Comparison of ENCODE assay signal across 12 cellular contexts in genomic region chr2:230627806-230628724, GRCh38.
DNase-seq lines count a peak whose midpoint lies in the region; ATAC-seq and TF ChIP-seq lines count a peak whose summit lies in the region.
"Had no signal": no experiment of that assay in that cellular context is flagged by ENCODE, and none has a peak within 500 bp of the region (broad histone marks: within the 10 kb centered on the region; RNA-seq: fewer than 3 reads in every experiment).

No MANE protein-coding gene starts in this region.

- WGBS in mesenchymal stem cell, result 78% methylated on average over 16 of the region's 16 CpGs
- WGBS in mammary epithelial cell (ENCODE audit: low coverage, missing lambda C conversion rate), result 89% methylated on average over 10 of the region's 16 CpGs

- H2BK120ac ChIP-seq in mesenchymal stem cell (ENCODE audit: low read depth, low read length), result no peak overlapping the region

- in situ Hi-C loops in astrocyte of the spinal cord (cut with HindIII; ENCODE audit: low sequenced_read_pairs), result no loop called here
- in situ Hi-C loops in mammary epithelial cell (cut with MboI; ENCODE audit: low sequenced_read_pairs in 2 of 2), result no loop called here

- dilution Hi-C loops in mammary epithelial cell (cut with HindIII; ENCODE audit: low sequenced_read_pairs), result no loop called here

- DNase-seq in DMS53 (lab: John Stamatoyannopoulos, UW), result peak; percentile 70
- peak; percentile 37 for DNase-seq in HuH-7 (ENCODE audit: low spot score)
- peak; percentile 56 for DNase-seq in astrocyte of the spinal cord (ENCODE audit: low read depth, low spot score)
- DNase-seq in mesenchymal stem cell, result no peak
- DNase-seq in mammary epithelial cell, result no peak
- DNase-seq in medulla oblongata (ENCODE audit: extremely low spot score), result no peak
- DNase-seq: activated CD4-positive, alpha-beta T cell treated with anti-CD3 and anti-CD28 coated beads, Interleukin-2, amount 50 U/mL, for 48 hours; anterior cingulate cortex; H7; stimulated activated naive CD8-positive, alpha-beta T cell treated with anti-CD3 and anti-CD28 coated beads, Interleukin-15, Interleukin-2, amounts not matched to agents 100 U/mL and 50 U/mL, for 24 hours had no signal

- no peak overlapping the region for H3K23ac ChIP-seq in mesenchymal stem cell (ENCODE audit: low read length in 2 of 2)

- no peak overlapping the region for H2BK12ac ChIP-seq in mesenchymal stem cell (ENCODE audit: low read length in 2 of 2)

- no peak overlapping the region for H3K18ac ChIP-seq in mesenchymal stem cell (ENCODE audit: low read depth in 1 of 2, low read length in 2 of 2)

- H3K4me1 ChIP-seq in mesenchymal stem cell (ENCODE audit: control insufficient read depth, insufficient read depth, low read depth, low read length) (no peaks in the 10 kb centered on the region), mammary epithelial cell (ENCODE audit: insufficient read depth, low read length) (no peaks in the 10 kb centered on the region)

- H2BK5ac ChIP-seq in mesenchymal stem cell (ENCODE audit: low read depth, low read length, poor library complexity, severe bottlenecking), result no peak overlapping the region

- CTCF ChIA-PET in mammary epithelial cell (lab: Charles Lee; ENCODE audit: low non-redundant PET), result interaction anchor here (0.7 kb wide), 1 partner anchor 1042 kb away, joined by 5 read pairs; no protein-coding TSS in a partner anchor

- no peak overlapping the region for H3K14ac ChIP-seq in mesenchymal stem cell (ENCODE audit: low read length in 2 of 2)

- H3K27me3 ChIP-seq in mesenchymal stem cell (ENCODE audit: control insufficient read depth in 1 of 2, insufficient read depth in 1 of 2, low read length in 2 of 2), result no peaks in the 10 kb centered on the region
- no peaks in the 10 kb centered on the region for H3K27me3 ChIP-seq in mammary epithelial cell (ENCODE audit: insufficient read depth, low read length)

- TF ChIP-seq CTCF in astrocyte of the spinal cord (IDR thresholded peaks at IDR 0.05; ENCODE audit: low read depth, low read length) (no peak), mammary epithelial cell (conservative IDR thresholded peaks at IDR 0.05 in 1 of 2, IDR thresholded peaks at IDR 0.05 in 1 of 2; ENCODE audit: extremely low read depth in 1 of 2, insufficient read depth in 1 of 2, low read depth in 1 of 2, low read length in 2 of 2) (no peak)

- no peak overlapping the region for H2BK15ac ChIP-seq in mesenchymal stem cell (ENCODE audit: low read depth, poor library complexity, severe bottlenecking)

- no peak overlapping the region for H4K8ac ChIP-seq in mesenchymal stem cell (ENCODE audit: low read length)

- no peak overlapping the region for H3K4ac ChIP-seq in mesenchymal stem cell (ENCODE audit: low read depth in 1 of 2, low read length in 2 of 2)

- H3K36me3 ChIP-seq in mesenchymal stem cell (ENCODE audit: control insufficient read depth in 1 of 2, insufficient read depth in 2 of 2, low read depth in 1 of 2, low read length in 2 of 2), result no peaks in the 10 kb centered on the region
- no peaks in the 10 kb centered on the region for H3K36me3 ChIP-seq in mammary epithelial cell (ENCODE audit: insufficient read depth, low read length)

- H2AFZ ChIP-seq in mesenchymal stem cell (ENCODE audit: low read depth, low read length) (no peak overlapping the region), mammary epithelial cell (ENCODE audit: low read depth, low read length) (no peak overlapping the region)

- H2AK5ac ChIP-seq in mesenchymal stem cell (ENCODE audit: low read length, severe bottlenecking), result no peak overlapping the region

- H4K91ac ChIP-seq in mesenchymal stem cell (ENCODE audit: low read length), result no peak overlapping the region

- intact Hi-C loops in mammary epithelial cell (cut with micrococcal nuclease), result loop anchor here (5.0 kb wide), 1 partner anchor 34 kb away; no protein-coding TSS in a partner anchor

- H3K9ac ChIP-seq in mesenchymal stem cell (ENCODE audit: low read length) (peak overlapping the region; percentile 44), mammary epithelial cell (ENCODE audit: insufficient read depth, low read length) (no peak overlapping the region)

- H3K79me1 ChIP-seq in mesenchymal stem cell (replicated peaks; ENCODE audit: low read length, poor library complexity, severe bottlenecking), result no peaks in the 10 kb centered on the region

- no TSS peak for BruUV-seq in mammary epithelial cell (replicated peaks; lab: Mats Ljungman, UMichigan)

- H3K4me2 ChIP-seq in mesenchymal stem cell (ENCODE audit: low read length, poor library complexity, severe bottlenecking), result no peak overlapping the region
- no peak overlapping the region for H3K4me2 ChIP-seq in mammary epithelial cell (ENCODE audit: insufficient read depth, low read depth, low read length)

- ATAC-seq in HG03469 (IDR thresholded peaks at IDR 0.05; ENCODE audit: unreplicated experiment), result no peak
- no peak for ATAC-seq in GM21390 (IDR thresholded peaks at IDR 0.05; ENCODE audit: unreplicated experiment)
- ATAC-seq: stimulated activated naive CD8-positive, alpha-beta T cell treated with anti-CD3 and anti-CD28 coated beads, Interleukin-15, Interleukin-2, amounts not matched to agents 100 U/mL and 50 U/mL, for 24 hours had no signal

- H3K79me2 ChIP-seq in mammary epithelial cell (ENCODE audit: insufficient read depth, low read length), result no peaks in the 10 kb centered on the region

- H4K20me1 ChIP-seq in mammary epithelial cell (ENCODE audit: insufficient read depth, low read length), result no peaks in the 10 kb centered on the region

- H3K4me3 ChIP-seq in astrocyte of the spinal cord (ENCODE audit: low read depth, low read length) (no peak overlapping the region), mesenchymal stem cell (ENCODE audit: insufficient read depth in 1 of 2, low read depth in 1 of 2, low read length in 2 of 2) (peak overlapping the region in 1 of 2 experiments; percentile 50), mammary epithelial cell (replicated peaks in 1 of 3; ENCODE audit: insufficient read depth in 1 of 3, low read depth in 2 of 3, low read length in 3 of 3) (no peak overlapping the region)

- no peak overlapping the region for H3K27ac ChIP-seq in mesenchymal stem cell (ENCODE audit: low read length, poor library complexity, severe bottlenecking)
- no peak overlapping the region for H3K27ac ChIP-seq in mammary epithelial cell (ENCODE audit: insufficient read depth, low read depth, low read length)

- no peaks in the 10 kb centered on the region for H3K9me3 ChIP-seq in mesenchymal stem cell (ENCODE audit: control insufficient read depth, low read length)
- no peaks in the 10 kb centered on the region for H3K9me3 ChIP-seq in mammary epithelial cell (replicated peaks; ENCODE audit: insufficient read depth, low read length)

Comparison
In these comparisons a context has a peak if more than half of its experiments do, and no peak if none do; other contexts are left out.
1. DNase-seq: peak in DMS53 (single experiment), HuH-7 (single experiment) and astrocyte of the spinal cord (single experiment); none in mesenchymal stem cell (single experiment), mammary epithelial cell (single experiment) and medulla oblongata (single experiment).